8 cellular contexts compared by ENCODE assay signal in the genomic region with DNA sequence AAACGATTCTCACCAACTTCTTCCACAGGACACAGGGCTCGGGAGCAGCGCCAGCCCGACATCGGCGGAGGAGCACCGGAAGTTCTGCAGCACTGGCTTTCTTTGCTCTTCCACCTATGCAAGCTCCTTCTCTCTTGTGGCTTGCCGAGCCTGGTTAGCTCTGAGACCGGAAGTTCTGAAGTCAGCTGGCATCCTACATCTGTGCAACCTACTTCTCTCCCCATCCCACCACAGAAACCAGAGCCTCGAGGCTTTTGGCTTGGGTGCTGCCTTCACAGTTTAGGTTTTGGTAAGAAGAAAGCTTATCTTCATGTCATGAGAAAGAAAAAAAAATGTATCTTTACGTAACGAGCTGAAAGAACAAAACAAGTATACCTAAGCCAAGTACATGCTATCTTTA.
DNase-seq lines count a peak whose midpoint lies in the region; ATAC-seq and TF ChIP-seq lines count a peak whose summit lies in the region.

No MANE protein-coding gene starts in this region.

- H3K27me3 Mint-ChIP-seq in memory B cell (no peaks in the 10 kb centered on the region), type B pancreatic cell (no peaks in the 10 kb centered on the region)

- peak; percentile 77 for TF ChIP-seq POLR2A in Raji (IDR thresholded peaks at IDR 0.05; ENCODE audit: insufficient read depth, low read depth, low read length)

- ATAC-seq in GM18517 (IDR thresholded peaks at IDR 0.05; ENCODE audit: unreplicated experiment) (peak; percentile 98), HG02938 (IDR thresholded peaks at IDR 0.05; ENCODE audit: unreplicated experiment) (peak; percentile 99), memory B cell (ENCODE audit: low read depth) (peak; percentile 98)

- peaks cover 50% of the 10 kb centered on the region for H3K4me1 Mint-ChIP-seq in memory B cell
- H3K4me1 Mint-ChIP-seq in type B pancreatic cell (ENCODE audit: unreplicated experiment): peaks cover 15% of the 10 kb centered on the region

- DNase-seq in activated gamma-delta T cell treated with anti-CD3 and anti-CD28 coated beads, Interleukin-2, amount 50 U/mL, for 16 hours (ENCODE audit: low read depth): peak; percentile 78
- DNase-seq in memory B cell (ENCODE audit: low spot score in 2 of 2) (peak; percentile 56 to 76), DMS153 treated with DMSO at 0.1 percent for 48 hours (lab: John Stamatoyannopoulos, UW; ENCODE audit: unreplicated experiment) (no peak), type B pancreatic cell (ENCODE audit: extremely low spot score, unreplicated experiment) (no peak)
- peak; percentile 85 for DNase-seq in stimulated activated naive CD4-positive, alpha-beta T cell treated with Interleukin-2 at 50 U/mL for 16 hours (lab: John Stamatoyannopoulos, UW)

- TF ChIP-seq CTCF in type B pancreatic cell (conservative IDR thresholded peaks at IDR 0.05): no peak

- H3K36me3 Mint-ChIP-seq in memory B cell (peaks cover 29% of the 10 kb centered on the region), type B pancreatic cell (no peaks in the 10 kb centered on the region)

- H3K4me3 Mint-ChIP-seq in memory B cell (peak overlapping the region; percentile 82), type B pancreatic cell (no peak overlapping the region)

- H3K27ac Mint-ChIP-seq in memory B cell (peak overlapping the region; percentile 94), type B pancreatic cell (no peak overlapping the region)

- H3K9me3 Mint-ChIP-seq in memory B cell (no peaks in the 10 kb centered on the region), type B pancreatic cell (no peaks in the 10 kb centered on the region)

Comparison
In these comparisons a context has a peak if more than half of its experiments do, and no peak if none do; other contexts are left out.
1. DNase-seq: peak in activated gamma-delta T cell treated with anti-CD3 and anti-CD28 coated beads, Interleukin-2, amount 50 U/mL, for 16 hours (single experiment), memory B cell (2 of 2) and stimulated activated naive CD4-positive, alpha-beta T cell treated with Interleukin-2 at 50 U/mL for 16 hours (single experiment); none in DMS153 treated with DMSO at 0.1 percent for 48 hours (single experiment) and type B pancreatic cell (single experiment).
2. Peak in every context shown above with its lines, with median percentiles within 50 percentile points of each other: ATAC-seq.